11 cellular contexts compared by ENCODE assay signal in genomic region chr15:70376031-70376928, GRCh38.
DNase-seq lines count a peak whose midpoint lies in the region; ATAC-seq, FAIRE-seq and TF ChIP-seq lines count a peak whose summit lies in the region.
"Had no signal": no experiment of that assay in that cellular context is flagged by ENCODE, and none has a peak within 500 bp of the region (broad histone marks: within the 10 kb centered on the region; RNA-seq: fewer than 3 reads in every experiment).

No MANE protein-coding gene starts in this region.

- ATAC-seq in HG02610 (IDR thresholded peaks at IDR 0.05; ENCODE audit: unreplicated experiment) = no peak
- no peak for ATAC-seq in GM19463 (IDR thresholded peaks at IDR 0.05; ENCODE audit: unreplicated experiment)
- ATAC-seq: T-cell had no signal

- TF ChIP-seq EP300 in stomach (IDR thresholded peaks at IDR 0.05) = no peak

- no peaks in the 10 kb centered on the region for H3K27me3 ChIP-seq in stomach

- no peaks in the 10 kb centered on the region for H3K36me3 ChIP-seq in stomach

- H3K4me3 ChIP-seq in iPS-11a (ENCODE audit: low read depth, low read length) (peak overlapping the region; percentile 42), stomach (no peak overlapping the region)

- no peak for TF ChIP-seq POLR2A in stomach (IDR thresholded peaks at IDR 0.05)

- peak; percentile 54 for DNase-seq in DMS 273 (lab: John Stamatoyannopoulos, UW; ENCODE audit: unreplicated experiment)
- DNase-seq in DMS 273 treated with DMSO at 0.1 percent for 48 hours (lab: John Stamatoyannopoulos, UW) = no peak
- peak; percentile 14 for DNase-seq in stomach
- DNase-seq in RCC 7860 (ENCODE audit: low spot score) = no peak
- DNase-seq: activated gamma-delta T cell had no signal

- 50 to 62% (median 57%) methylated on average over 12 of the region's 12 CpGs for WGBS in stomach, 5 donors

- FAIRE-seq in RCC 7860 (lab: Jason Lieb, UNC) = no peak

- H3K27ac ChIP-seq in angular gyrus (ENCODE audit: low read depth, low read length) = peak overlapping the region; percentile 67
- H3K27ac ChIP-seq in stomach = peak overlapping the region; percentile 15 to 79 (median 60)
- H3K27ac ChIP-seq: 22Rv1 had no signal

- no peaks in the 10 kb centered on the region for H3K9me3 ChIP-seq in stomach

- intact Hi-C loops in stomach (cut with DNase I; ENCODE audit: low total_unique reads) = no loop called here

- H3K4me1 ChIP-seq in stomach = peaks cover 10 to 40% (median 21%) of the 10 kb centered on the region in 4 donors

- TF ChIP-seq CTCF in stomach (IDR thresholded peaks at IDR 0.05) = no peak

Comparison
In these comparisons a context has a peak if more than half of its experiments do, and no peak if none do; other contexts are left out.
1. DNase-seq: peak in DMS 273 (single experiment) and stomach (single experiment); none in DMS 273 treated with DMSO at 0.1 percent for 48 hours (single experiment) and RCC 7860 (single experiment).